In genomic region chrX:136868283-136869055, GRCh38 we compare ENCODE assay signal across 27 cellular contexts. TPM values are rescaled to one million over a fixed set of nuclear protein-coding genes. Genes with fewer than 3 reads are reported as not detected.
DNase-seq lines count a peak whose midpoint lies in the region; ATAC-seq and TF ChIP-seq lines count a peak whose summit lies in the region.
"Had no signal": no experiment of that assay in that cellular context is flagged by ENCODE, and none has a peak within 500 bp of the region (broad histone marks: within the 10 kb centered on the region; RNA-seq: fewer than 3 reads in every experiment).

No MANE protein-coding gene starts in this region.

- peak overlapping the region; percentile 83 for H3K27ac Mint-ChIP-seq in activated CD4-positive, alpha-beta memory T cell treated with anti-CD3 and anti-CD28 coated beads for 36 hours
- H3K27ac Mint-ChIP-seq in activated CD4-positive, alpha-beta memory T cell treated with anti-CD3 and anti-CD28 coated beads, Interleukin-2, amount 10 ng/mL, durations not matched to agents 7 days and 5 days, result no peak overlapping the region
- H3K27ac Mint-ChIP-seq in activated T-helper 17 cell treated with anti-CD3 and anti-CD28 coated beads, Interleukin-2, amount 50 U/mL, for 72 hours, result peak overlapping the region; percentile 75
- H3K27ac Mint-ChIP-seq in natural killer cell, result peak overlapping the region; percentile 71 to 74
- H3K27ac Mint-ChIP-seq: activated naive CD8-positive, alpha-beta T cell treated with anti-CD3 and anti-CD28 coated beads, Interleukin-2, amount 10 ng/mL, durations not matched to agents 7 days and 5 days; activated T-helper 2 cell treated with anti-CD3 and anti-CD28 coated beads, Interferon-gamma antibody, Interleukin-2, Interleukin-4, amounts not matched to agents 10 μg/mL and 5 μg/mL and 100 μg/mL, durations not matched to agents 14 hours and 24 hours and 36 hours had no signal

- TF ChIP-seq CTCF in natural killer cell (IDR thresholded peaks at IDR 0.05), result no peak

- H3K27me3 Mint-ChIP-seq in activated CD4-positive, alpha-beta memory T cell treated with anti-CD3 and anti-CD28 coated beads for 36 hours, result no peaks in the 10 kb centered on the region
- no peaks in the 10 kb centered on the region for H3K27me3 Mint-ChIP-seq in activated CD4-positive, alpha-beta memory T cell treated with anti-CD3 and anti-CD28 coated beads, Interleukin-2, amount 10 ng/mL, durations not matched to agents 7 days and 5 days
- H3K27me3 Mint-ChIP-seq in activated T-helper 17 cell treated with anti-CD3 and anti-CD28 coated beads, Interleukin-2, amount 50 U/mL, for 72 hours, result no peaks in the 10 kb centered on the region
- H3K27me3 Mint-ChIP-seq in natural killer cell (ENCODE audit: low read depth in 2 of 2), result no peaks in the 10 kb centered on the region
- H3K27me3 Mint-ChIP-seq: activated naive CD8-positive, alpha-beta T cell treated with anti-CD3 and anti-CD28 coated beads, Interleukin-2, amount 10 ng/mL, durations not matched to agents 7 days and 5 days had no signal

- DNase-seq in activated CD4-positive, alpha-beta memory T cell treated with anti-CD3 and anti-CD28 coated beads for 36 hours, result no peak
- DNase-seq in activated CD4-positive, alpha-beta memory T cell treated with anti-CD3 and anti-CD28 coated beads, Interleukin-2, amount 10 ng/mL, durations not matched to agents 7 days and 5 days, result no peak
- DNase-seq in natural killer cell (no peak), T-helper 9 cell (no peak), NCI-H2107 (lab: John Stamatoyannopoulos, UW) (no peak)
- DNase-seq: activated CD4-positive, alpha-beta T cell treated with anti-CD3 and anti-CD28 coated beads for 48 hours; activated naive CD8-positive, alpha-beta T cell treated with anti-CD3 and anti-CD28 coated beads, Interleukin-2, amount 10 ng/mL, durations not matched to agents 7 days and 5 days; DMS79 treated with DMSO at 0.1 percent for 48 hours; effector CD4-positive, alpha-beta T cell; GF-D8; hypothalamus; left cardiac atrium; mucosa of descending colon; NCI-H1417; NCI-H2029; NCI-H526; Right ventricle myocardium superior; stimulated activated CD4-positive, alpha-beta T cell treated with anti-CD3 and anti-CD28 coated beads, Interleukin-15, amount 100 ng/mL, for 24 hours; stimulated activated CD4-positive, alpha-beta T cell treated with anti-CD3 and anti-CD28 coated beads, Interleukin-4, amount 100 ng/mL, for 4 hours; upper lobe of left lung had no signal

- intact Hi-C loops in activated CD4-positive, alpha-beta memory T cell treated with anti-CD3 and anti-CD28 coated beads for 36 hours (cut with micrococcal nuclease), result loop anchor here (5.0 kb wide), 4 partner anchors 44 to 281 kb away; no protein-coding TSS in a partner anchor
- intact Hi-C loops in natural killer cell (cut with micrococcal nuclease), result no loop called here

- peaks cover 64% of the 10 kb centered on the region for H3K36me3 Mint-ChIP-seq in activated CD4-positive, alpha-beta memory T cell treated with anti-CD3 and anti-CD28 coated beads for 36 hours
- peaks cover 69% of the 10 kb centered on the region for H3K36me3 Mint-ChIP-seq in activated CD4-positive, alpha-beta memory T cell treated with anti-CD3 and anti-CD28 coated beads, Interleukin-2, amount 10 ng/mL, durations not matched to agents 7 days and 5 days (ENCODE audit: low read depth)
- H3K36me3 Mint-ChIP-seq in activated T-helper 17 cell treated with anti-CD3 and anti-CD28 coated beads, Interleukin-2, amount 50 U/mL, for 72 hours (ENCODE audit: low read depth), result peaks cover 99% of the 10 kb centered on the region
- no peaks in the 10 kb centered on the region for H3K36me3 Mint-ChIP-seq in natural killer cell

- H3K9me3 Mint-ChIP-seq in activated CD4-positive, alpha-beta memory T cell treated with anti-CD3 and anti-CD28 coated beads for 36 hours, result no peaks in the 10 kb centered on the region
- H3K9me3 Mint-ChIP-seq in activated CD4-positive, alpha-beta memory T cell treated with anti-CD3 and anti-CD28 coated beads, Interleukin-2, amount 10 ng/mL, durations not matched to agents 7 days and 5 days, result no peaks in the 10 kb centered on the region
- no peaks in the 10 kb centered on the region for H3K9me3 Mint-ChIP-seq in activated T-helper 17 cell treated with anti-CD3 and anti-CD28 coated beads, Interleukin-2, amount 50 U/mL, for 72 hours
- H3K9me3 Mint-ChIP-seq in natural killer cell, result no peaks in the 10 kb centered on the region
- H3K9me3 Mint-ChIP-seq: activated naive CD8-positive, alpha-beta T cell treated with anti-CD3 and anti-CD28 coated beads, Interleukin-2, amount 10 ng/mL, durations not matched to agents 7 days and 5 days; activated T-helper 2 cell treated with anti-CD3 and anti-CD28 coated beads, Interferon-gamma antibody, Interleukin-2, Interleukin-4, amounts not matched to agents 10 μg/mL and 5 μg/mL and 100 μg/mL, durations not matched to agents 14 hours and 24 hours and 36 hours; CD14-positive monocyte had no signal

- in situ Hi-C loops in GM18951 (cut with MboI; ENCODE audit: low sequenced_read_pairs, unreplicated experiment), result no loop called here

- POLR2A ChIA-PET in activated CD4-positive, alpha-beta memory T cell treated with anti-CD3 and anti-CD28 coated beads for 36 hours (lab: Charles Lee), result interaction anchor here (0.6 to 2.7 kb wide), 4 partner anchors 11 to 100 kb away, joined by 3 to 27 read pairs (median 7); partner anchors contain the start of gene RBMX
- POLR2A ChIA-PET in activated CD4-positive, alpha-beta memory T cell treated with anti-CD3 and anti-CD28 coated beads, Interleukin-2, amount 10 ng/mL, durations not matched to agents 7 days and 5 days (lab: Charles Lee), result interaction anchor here (0.9 to 4.9 kb wide), 4 partner anchors 11 to 102 kb away, joined by 3 to 51 read pairs (median 6); partner anchors contain the start of gene RBMX

- CTCF ChIA-PET in activated CD4-positive, alpha-beta memory T cell treated with anti-CD3 and anti-CD28 coated beads for 36 hours (lab: Charles Lee), result no interaction called here
- CTCF ChIA-PET in activated CD4-positive, alpha-beta memory T cell treated with anti-CD3 and anti-CD28 coated beads, Interleukin-2, amount 10 ng/mL, durations not matched to agents 7 days and 5 days (lab: Charles Lee), result no interaction called here

- H3K4me1 Mint-ChIP-seq in activated CD4-positive, alpha-beta memory T cell treated with anti-CD3 and anti-CD28 coated beads for 36 hours (ENCODE audit: low read depth), result peaks cover 66% of the 10 kb centered on the region
- H3K4me1 Mint-ChIP-seq in activated CD4-positive, alpha-beta memory T cell treated with anti-CD3 and anti-CD28 coated beads, Interleukin-2, amount 10 ng/mL, durations not matched to agents 7 days and 5 days, result peaks cover 63% of the 10 kb centered on the region
- H3K4me1 Mint-ChIP-seq in activated T-helper 17 cell treated with anti-CD3 and anti-CD28 coated beads, Interleukin-2, amount 50 U/mL, for 72 hours, result peaks cover 14% of the 10 kb centered on the region
- peaks cover 10 to 12% of the 10 kb centered on the region in 2 donors for H3K4me1 Mint-ChIP-seq in natural killer cell
- H3K4me1 Mint-ChIP-seq: nephron had no signal

- no peak for ATAC-seq in activated T-helper 17 cell treated with anti-CD3 and anti-CD28 coated beads, Interleukin-2, amount 50 U/mL, for 72 hours (replicated peaks)
- ATAC-seq in natural killer cell, result no peak
- no peak for ATAC-seq in HG03095 (IDR thresholded peaks at IDR 0.05; ENCODE audit: unreplicated experiment)
- ATAC-seq: mucosa of descending colon, Panc1 had no signal

- TF ChIP-seq POLR2A in GM18951 (IDR thresholded peaks at IDR 0.05; ENCODE audit: extremely low read depth, insufficient read depth, insufficient read length), result peak; percentile 12

- H3K4me3 Mint-ChIP-seq in activated CD4-positive, alpha-beta memory T cell treated with anti-CD3 and anti-CD28 coated beads for 36 hours, result no peak overlapping the region
- no peak overlapping the region for H3K4me3 Mint-ChIP-seq in activated CD4-positive, alpha-beta memory T cell treated with anti-CD3 and anti-CD28 coated beads, Interleukin-2, amount 10 ng/mL, durations not matched to agents 7 days and 5 days
- H3K4me3 Mint-ChIP-seq in activated T-helper 17 cell treated with anti-CD3 and anti-CD28 coated beads, Interleukin-2, amount 50 U/mL, for 72 hours, result peak overlapping the region; percentile 60
- H3K4me3 Mint-ChIP-seq in natural killer cell, result peak overlapping the region; percentile 13
- H3K4me3 Mint-ChIP-seq: activated naive CD8-positive, alpha-beta T cell treated with anti-CD3 and anti-CD28 coated beads, Interleukin-2, amount 10 ng/mL, durations not matched to agents 7 days and 5 days; CD14-positive monocyte; nephron had no signal

RNA-seq across cellular contexts. Expression of gene RBMX, which starts 12.1 kb away (rescaled TPM):
- total RNA-seq in activated CD4-positive, alpha-beta memory T cell treated with anti-CD3 and anti-CD28 coated beads for 36 hours, result 100 to 1,000 TPM; 269 to 271 TPM
- total RNA-seq in activated CD4-positive, alpha-beta memory T cell treated with anti-CD3 and anti-CD28 coated beads, Interleukin-2, amount 10 ng/mL, durations not matched to agents 7 days and 5 days, result 100 to 1,000 TPM; 225 to 236 TPM
- total RNA-seq in activated T-helper 17 cell treated with anti-CD3 and anti-CD28 coated beads, Interleukin-2, amount 50 U/mL, for 72 hours, result 100 to 1,000 TPM; 214 to 247 TPM
- 100 to 1,000 TPM; 171 to 208 (median 174) TPM for total RNA-seq in natural killer cell

Comparison
In these comparisons a context has a peak if more than half of its experiments do, and no peak if none do; other contexts are left out.
1. H3K4me3 Mint-ChIP-seq: peak in activated T-helper 17 cell treated with anti-CD3 and anti-CD28 coated beads, Interleukin-2, amount 50 U/mL, for 72 hours (single experiment) and natural killer cell (single experiment); none in activated CD4-positive, alpha-beta memory T cell treated with anti-CD3 and anti-CD28 coated beads for 36 hours (single experiment) and activated CD4-positive, alpha-beta memory T cell treated with anti-CD3 and anti-CD28 coated beads, Interleukin-2, amount 10 ng/mL, durations not matched to agents 7 days and 5 days (single experiment).